8 cellular contexts compared by ENCODE assay signal in genomic region chr21:24895885-24896734, GRCh38.
DNase-seq lines count a peak whose midpoint lies in the region; ATAC-seq and TF ChIP-seq lines count a peak whose summit lies in the region.

No MANE protein-coding gene starts in this region.

- TF ChIP-seq POLR2A in thyroid gland (IDR thresholded peaks at IDR 0.05), result no peak
- TF ChIP-seq POLR2A in spleen (IDR thresholded peaks at IDR 0.05), result no peak

- no peak overlapping the region for H3K27ac ChIP-seq in thyroid gland
- no peak overlapping the region for H3K27ac ChIP-seq in spleen

- H3K36me3 ChIP-seq in thyroid gland (no peaks in the 10 kb centered on the region), spleen (no peaks in the 10 kb centered on the region)

- H3K9me3 Mint-ChIP-seq in stimulated activated naive CD8-positive, alpha-beta T cell treated with anti-CD3 and anti-CD28 coated beads, Interleukin-15, amount 100 ng/mL, for 72 hours, result no peaks in the 10 kb centered on the region

- H3K4me1 ChIP-seq in thyroid gland, result no peaks in the 10 kb centered on the region
- H3K4me1 ChIP-seq in spleen, result no peaks in the 10 kb centered on the region

- ATAC-seq in stimulated activated naive CD8-positive, alpha-beta T cell treated with anti-CD3 and anti-CD28 coated beads, Interleukin-15, Interleukin-2, amounts not matched to agents 100 U/mL and 50 U/mL, for 24 hours, result no peak
- ATAC-seq in stimulated activated naive CD8-positive, alpha-beta T cell treated with anti-CD3 and anti-CD28 coated beads, Interleukin-15, amount 100 ng/mL, for 72 hours, result no peak
- ATAC-seq in HG03060 (IDR thresholded peaks at IDR 0.05; ENCODE audit: low read depth, unreplicated experiment), result peak; percentile 56

- H3K27me3 ChIP-seq in thyroid gland (no peaks in the 10 kb centered on the region), spleen (replicated peaks in 1 of 7) (no peaks in the 10 kb centered on the region)

- no peak overlapping the region for H3K4me3 Mint-ChIP-seq in stimulated activated naive CD8-positive, alpha-beta T cell treated with anti-CD3 and anti-CD28 coated beads, Interleukin-15, amount 100 ng/mL, for 72 hours

- H3K27ac Mint-ChIP-seq in stimulated activated naive CD8-positive, alpha-beta T cell treated with anti-CD3 and anti-CD28 coated beads, Interleukin-15, amount 100 ng/mL, for 72 hours, result no peak overlapping the region

- intact Hi-C loops in thyroid gland (cut with DNase I), result no loop called here
- intact Hi-C loops in spleen (cut with DNase I; ENCODE audit: low total_unique reads), result no loop called here

- H3K4me1 Mint-ChIP-seq in stimulated activated naive CD8-positive, alpha-beta T cell treated with anti-CD3 and anti-CD28 coated beads, Interleukin-15, amount 100 ng/mL, for 72 hours, result no peaks in the 10 kb centered on the region

- 77 to 82% methylated on average over 3 of the region's 3 CpGs for WGBS in thyroid gland, 2 donors
- 75 to 81% (median 78%) methylated on average over 3 of the region's 3 CpGs for WGBS in spleen, 5 donors

- TF ChIP-seq CTCF in fibroblast of pulmonary artery (IDR thresholded peaks at IDR 0.05; ENCODE audit: low read length, missing control alignments), result no peak
- TF ChIP-seq CTCF in thyroid gland (IDR thresholded peaks at IDR 0.05), result peak in 3 of 6 experiments; percentile 26 to 36 (median 34)
- peak in 3 of 11 experiments; percentile 7 to 33 (median 11) for TF ChIP-seq CTCF in spleen (IDR thresholded peaks at IDR 0.05 in 8 of 11, conservative IDR thresholded peaks at IDR 0.05 in 3 of 11)

- no peak overlapping the region for H3K4me3 ChIP-seq in fibroblast of pulmonary artery (replicated peaks; ENCODE audit: low read depth, low read length)
- H3K4me3 ChIP-seq in thyroid gland (replicated peaks in 1 of 3), result no peak overlapping the region
- H3K4me3 ChIP-seq in spleen, result no peak overlapping the region

- H3K9me3 ChIP-seq in thyroid gland, result no peaks in the 10 kb centered on the region
- no peaks in the 10 kb centered on the region for H3K9me3 ChIP-seq in spleen

- no peaks in the 10 kb centered on the region for H3K27me3 Mint-ChIP-seq in stimulated activated naive CD8-positive, alpha-beta T cell treated with anti-CD3 and anti-CD28 coated beads, Interleukin-15, amount 100 ng/mL, for 72 hours

- DNase-seq in stimulated activated naive CD8-positive, alpha-beta T cell treated with anti-CD3 and anti-CD28 coated beads, Interleukin-15, Interleukin-2, amounts not matched to agents 100 U/mL and 50 U/mL, for 24 hours, result peak; percentile 3
- DNase-seq in stimulated activated naive CD8-positive, alpha-beta T cell treated with anti-CD3 and anti-CD28 coated beads, Interleukin-15, amount 100 ng/mL, for 72 hours, result no peak
- DNase-seq in NCI-H748 treated with DMSO at 0.1 percent for 48 hours (lab: John Stamatoyannopoulos, UW) (peak; percentile 16), fibroblast of pulmonary artery (ENCODE audit: low read depth) (peak; percentile 8), thyroid gland (no peak), NCI-H1436 (lab: John Stamatoyannopoulos, UW) (no peak), spleen (no peak)

Comparison
In these comparisons a context has a peak if more than half of its experiments do, and no peak if none do; other contexts are left out.
1. DNase-seq: peak in stimulated activated naive CD8-positive, alpha-beta T cell treated with anti-CD3 and anti-CD28 coated beads, Interleukin-15, Interleukin-2, amounts not matched to agents 100 U/mL and 50 U/mL, for 24 hours (single experiment), NCI-H748 treated with DMSO at 0.1 percent for 48 hours (single experiment) and fibroblast of pulmonary artery (single experiment); none in stimulated activated naive CD8-positive, alpha-beta T cell treated with anti-CD3 and anti-CD28 coated beads, Interleukin-15, amount 100 ng/mL, for 72 hours (0 of 2), thyroid gland (0 of 2), NCI-H1436 (single experiment) and spleen (single experiment).